In the genomic region with DNA sequence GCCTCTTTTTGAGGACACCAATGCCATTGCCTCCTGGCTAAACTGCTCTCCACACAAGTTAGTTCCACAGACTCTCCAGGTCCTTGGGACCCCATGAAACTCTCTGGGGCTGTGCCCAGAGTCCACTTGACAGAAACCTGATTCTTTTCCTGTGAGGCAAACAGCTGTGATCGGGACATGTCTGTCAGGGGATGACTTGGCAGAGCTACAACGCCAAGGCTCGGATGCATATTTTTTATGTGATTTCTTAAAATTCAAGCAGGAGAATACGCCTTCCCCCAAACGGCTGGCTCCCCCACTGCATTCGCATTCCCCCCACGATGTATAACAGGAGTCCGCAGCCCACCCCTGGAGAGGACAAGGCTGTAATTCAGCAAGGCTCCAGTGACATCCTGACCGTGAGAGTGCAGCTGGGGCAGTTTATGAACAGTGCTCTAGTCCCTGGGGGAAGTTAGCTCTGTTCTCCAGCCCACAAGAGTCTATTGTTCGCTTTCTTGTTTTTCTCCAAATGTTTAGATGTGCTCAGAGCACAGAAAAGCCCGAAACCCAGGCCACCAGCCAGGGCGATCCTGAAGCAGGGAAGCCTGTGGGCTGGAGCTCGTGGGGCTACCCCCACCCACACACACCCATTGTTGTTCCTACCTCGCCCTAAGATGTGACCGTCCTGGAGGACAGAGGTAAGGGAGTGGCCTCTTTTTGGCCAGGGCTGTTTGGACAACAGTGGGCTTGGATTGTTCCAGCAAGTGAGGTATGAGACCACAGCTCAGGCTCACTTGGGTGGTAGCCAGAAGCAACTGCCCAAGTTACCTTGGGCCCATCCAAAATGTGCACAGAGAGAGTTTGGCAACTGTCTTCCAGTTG, we compare ENCODE assay signal across 9 cellular contexts.
DNase-seq lines count a peak whose midpoint lies in the region; ATAC-seq and TF ChIP-seq lines count a peak whose summit lies in the region.
"Had no signal": no experiment of that assay in that cellular context is flagged by ENCODE, and none has a peak within 500 bp of the region (broad histone marks: within the 10 kb centered on the region; RNA-seq: fewer than 3 reads in every experiment).

No MANE protein-coding gene starts in this region.

- no peaks in the 10 kb centered on the region for H3K27me3 Mint-ChIP-seq in natural killer cell treated with Interleukin-12 subunit alpha and Interleukin-12 subunit beta and Interleukin-15 and Interleukin-18, amount 100 ng/mL, for 72 hours
- H3K27me3 Mint-ChIP-seq in natural killer cell (ENCODE audit: low read depth in 2 of 2) (no peaks in the 10 kb centered on the region), neural crest cell (ENCODE audit: low read depth) (no peaks in the 10 kb centered on the region)

- H3K36me3 ChIP-seq in vagina: no peaks in the 10 kb centered on the region

- H3K4me1 Mint-ChIP-seq in natural killer cell treated with Interleukin-12 subunit alpha and Interleukin-12 subunit beta and Interleukin-15 and Interleukin-18, amount 100 ng/mL, for 72 hours (ENCODE audit: low read depth in 2 of 2): peaks cover 5 to 9% of the 10 kb centered on the region in 2 donors
- H3K4me1 Mint-ChIP-seq in natural killer cell: peaks cover 13 to 20% of the 10 kb centered on the region in 2 donors
- H3K4me1 Mint-ChIP-seq in neural crest cell: peaks cover 71% of the 10 kb centered on the region

- H3K4me1 ChIP-seq in vagina: peaks cover 71% of the 10 kb centered on the region

- peak overlapping the region; percentile 82 for H3K27ac ChIP-seq in vagina

- no peak overlapping the region for H3K4me3 ChIP-seq in fibroblast of mammary gland (ENCODE audit: control insufficient read depth, low read depth, low read length)
- H3K4me3 ChIP-seq in vagina: no peak overlapping the region

- no peak overlapping the region for H3K27ac Mint-ChIP-seq in natural killer cell treated with Interleukin-12 subunit alpha and Interleukin-12 subunit beta and Interleukin-15 and Interleukin-18, amount 100 ng/mL, for 72 hours
- H3K27ac Mint-ChIP-seq in natural killer cell (no peak overlapping the region), neural crest cell (ENCODE audit: unreplicated experiment) (peak overlapping the region; percentile 97)

- ATAC-seq in natural killer cell treated with Interleukin-12 subunit alpha and Interleukin-12 subunit beta and Interleukin-15 and Interleukin-18, amount 100 ng/mL, for 72 hours: peak; percentile 21 to 43
- ATAC-seq in natural killer cell (no peak), HG02798 (IDR thresholded peaks at IDR 0.05; ENCODE audit: poor library complexity, unreplicated experiment) (no peak)

- no peaks in the 10 kb centered on the region for H3K27me3 ChIP-seq in vagina

- TF ChIP-seq POLR2A in vagina (IDR thresholded peaks at IDR 0.05): no peak

- intact Hi-C loops in natural killer cell (cut with micrococcal nuclease): no loop called here
- intact Hi-C loops in vagina (cut with DNase I): no loop called here

- DNase-seq in natural killer cell treated with Interleukin-12 subunit alpha and Interleukin-12 subunit beta and Interleukin-15 and Interleukin-18, amount 100 ng/mL, for 72 hours (ENCODE audit: low spot score): no peak
- DNase-seq in natural killer cell (no peak), fibroblast of mammary gland (ENCODE audit: low read depth) (peak; percentile 57), neural crest cell (ENCODE audit: low read depth, low spot score) (peak; percentile 38), vagina (ENCODE audit: extremely low spot score in 2 of 2) (peak; percentile 72 to 87), NCI-H226 (no peak), NCI-H748 treated with DMSO at 0.1 percent for 48 hours (lab: John Stamatoyannopoulos, UW) (no peak)
- DNase-seq: activated T-cell treated with anti-CD3 and anti-CD28 coated beads, Interleukin-2, amount 50 U/mL, for 1 hour had no signal

- TF ChIP-seq CTCF in natural killer cell (IDR thresholded peaks at IDR 0.05): no peak
- no peak for TF ChIP-seq CTCF in fibroblast of mammary gland (conservative IDR thresholded peaks at IDR 0.05; ENCODE audit: control insufficient read depth, insufficient read depth, low read depth, low read length)
- TF ChIP-seq CTCF in neural crest cell (conservative IDR thresholded peaks at IDR 0.05): no peak
- TF ChIP-seq CTCF in vagina (IDR thresholded peaks at IDR 0.05): no peak

- no peaks in the 10 kb centered on the region for H3K9me3 ChIP-seq in vagina

- H3K9me3 Mint-ChIP-seq in natural killer cell treated with Interleukin-12 subunit alpha and Interleukin-12 subunit beta and Interleukin-15 and Interleukin-18, amount 100 ng/mL, for 72 hours: no peaks in the 10 kb centered on the region
- no peaks in the 10 kb centered on the region for H3K9me3 Mint-ChIP-seq in natural killer cell
- H3K9me3 Mint-ChIP-seq in neural crest cell: no peaks in the 10 kb centered on the region

- H3K4me3 Mint-ChIP-seq in natural killer cell treated with Interleukin-12 subunit alpha and Interleukin-12 subunit beta and Interleukin-15 and Interleukin-18, amount 100 ng/mL, for 72 hours: no peak overlapping the region
- H3K4me3 Mint-ChIP-seq in natural killer cell (no peak overlapping the region), neural crest cell (peak overlapping the region; percentile 72)

- H3K36me3 Mint-ChIP-seq in natural killer cell treated with Interleukin-12 subunit alpha and Interleukin-12 subunit beta and Interleukin-15 and Interleukin-18, amount 100 ng/mL, for 72 hours: no peaks in the 10 kb centered on the region
- H3K36me3 Mint-ChIP-seq in natural killer cell (no peaks in the 10 kb centered on the region), neural crest cell (ENCODE audit: low read depth) (no peaks in the 10 kb centered on the region)

Comparison
In these comparisons a context has a peak if more than half of its experiments do, and no peak if none do; other contexts are left out.
1. ATAC-seq: peak in natural killer cell treated with Interleukin-12 subunit alpha and Interleukin-12 subunit beta and Interleukin-15 and Interleukin-18, amount 100 ng/mL, for 72 hours (2 of 2); none in natural killer cell (0 of 3) and HG02798 (single experiment).
2. DNase-seq: peak in fibroblast of mammary gland (single experiment), neural crest cell (single experiment) and vagina (2 of 2); none in natural killer cell treated with Interleukin-12 subunit alpha and Interleukin-12 subunit beta and Interleukin-15 and Interleukin-18, amount 100 ng/mL, for 72 hours (single experiment), natural killer cell (single experiment), NCI-H226 (single experiment) and NCI-H748 treated with DMSO at 0.1 percent for 48 hours (single experiment).